ENCODE assay signal across 8 cellular contexts in the genomic region with DNA sequence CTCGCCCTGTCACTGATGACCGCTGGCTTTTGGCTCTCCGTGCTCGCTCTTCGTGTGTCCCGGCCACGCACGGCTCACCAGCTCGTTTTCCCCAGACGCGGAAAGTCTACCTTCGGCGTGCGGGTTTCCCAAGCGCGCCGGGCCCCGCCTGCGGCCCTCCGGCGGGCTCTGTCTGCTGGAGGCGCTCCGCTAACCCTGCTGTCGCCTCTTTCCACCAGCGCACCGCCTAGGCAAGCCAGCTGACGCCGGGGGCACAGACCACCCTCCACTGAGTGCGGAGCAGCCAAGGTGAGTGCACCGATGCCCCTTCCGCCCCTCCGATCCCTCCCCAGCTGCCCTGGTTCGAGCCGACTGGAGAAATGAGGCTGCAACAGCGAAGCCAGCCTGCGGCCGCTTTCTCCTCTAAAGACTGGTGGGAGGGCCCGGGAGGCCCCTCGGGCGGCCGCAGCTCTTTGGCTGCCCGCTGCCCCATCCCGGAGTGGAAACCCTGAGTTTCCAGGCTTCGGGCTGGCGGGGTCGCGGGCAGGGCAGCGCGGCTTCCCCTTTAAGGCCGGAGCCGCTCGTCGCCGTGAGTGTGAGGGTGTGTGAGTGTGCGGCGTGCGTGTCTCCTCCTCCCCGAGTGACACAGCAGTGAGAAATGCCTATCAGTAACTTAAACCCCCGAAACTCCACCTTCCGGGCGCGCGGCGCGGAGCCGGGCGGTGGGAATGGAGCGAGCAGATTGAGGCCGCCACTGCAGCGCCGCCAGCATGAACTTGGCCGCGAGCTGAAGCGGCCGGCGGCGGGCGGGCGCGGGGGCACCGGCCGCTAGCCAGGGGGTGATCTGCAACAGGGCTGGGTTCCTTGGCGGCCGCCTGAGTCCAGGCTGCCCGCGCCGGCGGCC. TPM values are rescaled to one million over a fixed set of nuclear protein-coding genes. Genes with fewer than 3 reads are reported as not detected.
DNase-seq lines count a peak whose midpoint lies in the region; ATAC-seq and TF ChIP-seq lines count a peak whose summit lies in the region.

A gene with protein sequence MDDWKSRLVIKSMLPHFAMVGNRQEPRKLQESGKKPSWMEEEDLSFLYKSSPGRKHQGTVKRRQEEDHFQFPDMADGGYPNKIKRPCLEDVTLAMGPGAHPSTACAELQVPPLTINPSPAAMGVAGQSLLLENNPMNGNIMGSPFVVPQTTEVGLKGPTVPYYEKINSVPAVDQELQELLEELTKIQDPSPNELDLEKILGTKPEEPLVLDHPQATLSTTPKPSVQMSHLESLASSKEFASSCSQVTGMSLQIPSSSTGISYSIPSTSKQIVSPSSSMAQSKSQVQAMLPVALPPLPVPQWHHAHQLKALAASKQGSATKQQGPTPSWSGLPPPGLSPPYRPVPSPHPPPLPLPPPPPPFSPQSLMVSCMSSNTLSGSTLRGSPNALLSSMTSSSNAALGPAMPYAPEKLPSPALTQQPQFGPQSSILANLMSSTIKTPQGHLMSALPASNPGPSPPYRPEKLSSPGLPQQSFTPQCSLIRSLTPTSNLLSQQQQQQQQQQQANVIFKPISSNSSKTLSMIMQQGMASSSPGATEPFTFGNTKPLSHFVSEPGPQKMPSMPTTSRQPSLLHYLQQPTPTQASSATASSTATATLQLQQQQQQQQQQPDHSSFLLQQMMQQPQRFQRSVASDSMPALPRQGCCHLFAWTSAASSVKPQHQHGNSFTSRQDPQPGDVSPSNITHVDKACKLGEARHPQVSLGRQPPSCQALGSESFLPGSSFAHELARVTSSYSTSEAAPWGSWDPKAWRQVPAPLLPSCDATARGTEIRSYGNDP (plus strand): TSS at position 719 of the 883 bp plus-strand sequence. CDS start 82,200 bp downstream, outside the sequence.

- H3K4me1 ChIP-seq in SJSA1 (replicated peaks) (peaks cover 21% of the 10 kb centered on the region), adrenal gland (replicated peaks in 1 of 2) (peaks cover 0 to 4% of the 10 kb centered on the region in 2 donors), cardiac muscle cell (ENCODE audit: low read depth) (no peaks in the 10 kb centered on the region), uterus (no peaks in the 10 kb centered on the region)

- H3K36me3 ChIP-seq in SJSA1 (no peaks in the 10 kb centered on the region; the same call in 1 of the 2 replicates), adrenal gland (replicated peaks in 1 of 2) (no peaks in the 10 kb centered on the region), cardiac muscle cell (no peaks in the 10 kb centered on the region), uterus (no peaks in the 10 kb centered on the region)

- H3K27me3 ChIP-seq in SJSA1 (replicated peaks) (no peaks in the 10 kb centered on the region), adrenal gland (no peaks in the 10 kb centered on the region), cardiac muscle cell (peaks cover 91% of the 10 kb centered on the region), uterus (no peaks in the 10 kb centered on the region)

- H3K27ac ChIP-seq in SJSA1 (peak within 1 kb of the TSS; percentile 51), adrenal gland (peak within 1 kb of the TSS in 4 of 5 donors; percentile 63 to 91 (median 86)), cardiac muscle cell (no peak within 1 kb of the TSS), uterus (peak within 1 kb of the TSS; percentile 91 to 92)

- WGBS in adrenal gland, 4 donors, result 0 to 54% (median 14%) methylated on average over 2 to 88 of the region's 88 CpGs

- DNase-seq in NCI-H345 (lab: John Stamatoyannopoulos, UW) (peak; percentile 3), NCI-H345 treated with DMSO at 0.1 percent for 48 hours (lab: John Stamatoyannopoulos, UW; ENCODE audit: unreplicated experiment) (no peak), SJSA1 (ENCODE audit: low read depth in 1 of 2, low spot score in 2 of 2) (peak; percentile 75 to 82), adrenal gland (peak; percentile 70 to 86 (median 72)), cardiac muscle cell (ENCODE audit: low read depth in 1 of 2, low spot score in 1 of 2) (peak; percentile 37 to 81), omental fat pad (ENCODE audit: low spot score) (no peak), uterus (peak; percentile 68 to 75)

- TF ChIP-seq CTCF in adrenal gland (IDR thresholded peaks at IDR 0.05) (no peak), cardiac muscle cell (IDR thresholded peaks at IDR 0.05; ENCODE audit: low read depth, low read length) (peak; percentile 9), omental fat pad (IDR thresholded peaks at IDR 0.05) (no peak), uterus (IDR thresholded peaks at IDR 0.05) (peak in 2 of 4 experiments; percentile 13 to 30)

- H3K4me3 ChIP-seq in SJSA1 (peak within 1 kb of the TSS; percentile 73), adrenal gland (peak within 1 kb of the TSS in 2 of 4 donors; percentile 43 to 63), cardiac muscle cell (peak within 1 kb of the TSS; percentile 40), uterus (peak within 1 kb of the TSS; percentile 49 to 61)

- intact Hi-C loops in adrenal gland (cut with DNase I), result no loop called here
- intact Hi-C loops in uterus (cut with DNase I; ENCODE audit: low total_unique reads), result no loop called here

- ATAC-seq in omental fat pad (ENCODE audit: low FRiP score) (peak; percentile 43), GM18873 (IDR thresholded peaks at IDR 0.05; ENCODE audit: low FRiP score, unreplicated experiment) (no peak)

- TF ChIP-seq POLR2A in adrenal gland (IDR thresholded peaks at IDR 0.05), result peak; percentile 32 to 81
- TF ChIP-seq POLR2A in uterus (IDR thresholded peaks at IDR 0.05), result peak; percentile 71 to 76

- H3K9me3 ChIP-seq in SJSA1 (replicated peaks) (no peaks in the 10 kb centered on the region), adrenal gland (replicated peaks in 1 of 3) (no peaks in the 10 kb centered on the region), cardiac muscle cell (ENCODE audit: low read depth) (no peaks in the 10 kb centered on the region), uterus (no peaks in the 10 kb centered on the region)

RNA-seq across cellular contexts. Expression of the gene that starts here (rescaled TPM):
- 3.7 and 11.4 TPM in 2 replicates for total RNA-seq in SJSA1 (2014; rRNA removed; shearing (Covaris generic))
- total RNA-seq in adrenal gland (10 to 100 TPM in 1 of 8 donors, 1 to 10 TPM in 7; 4.3 to 11.2 (median 6.5) TPM), cardiac muscle cell (0.15 and 0.18 TPM in 2 replicates), omental fat pad (10 to 100 TPM in 1 of 4 donors, 1 to 10 TPM in 3; 4.5 to 10.3 (median 6.2) TPM), uterus (10 to 100 TPM in 1 of 4 donors, 1 to 10 TPM in 2, under 1 TPM in 1; 0.77 to 20.6 (median 2.2) TPM)
- polyA plus RNA-seq in adrenal gland (10 to 100 TPM in 1 of 3 donors, 1 to 10 TPM in 2; 3.2 to 10.4 (median 7.3) TPM), cardiac muscle cell (0.48 and 0.87 TPM in 2 replicates)

Comparison
In these comparisons a context has a peak if more than half of its experiments do, and no peak if none do; other contexts are left out.
1. DNase-seq: peak in NCI-H345 (single experiment), SJSA1 (2 of 2), adrenal gland (7 of 7) and uterus (2 of 2); none in NCI-H345 treated with DMSO at 0.1 percent for 48 hours (single experiment) and omental fat pad (single experiment).
2. Peak in DNase-seq and H3K4me3 ChIP-seq in cardiac muscle cell; RNA of the gene not detected or under 1 TPM.